Comparison of ENCODE assay signal across 8 cellular contexts in the genomic region with DNA sequence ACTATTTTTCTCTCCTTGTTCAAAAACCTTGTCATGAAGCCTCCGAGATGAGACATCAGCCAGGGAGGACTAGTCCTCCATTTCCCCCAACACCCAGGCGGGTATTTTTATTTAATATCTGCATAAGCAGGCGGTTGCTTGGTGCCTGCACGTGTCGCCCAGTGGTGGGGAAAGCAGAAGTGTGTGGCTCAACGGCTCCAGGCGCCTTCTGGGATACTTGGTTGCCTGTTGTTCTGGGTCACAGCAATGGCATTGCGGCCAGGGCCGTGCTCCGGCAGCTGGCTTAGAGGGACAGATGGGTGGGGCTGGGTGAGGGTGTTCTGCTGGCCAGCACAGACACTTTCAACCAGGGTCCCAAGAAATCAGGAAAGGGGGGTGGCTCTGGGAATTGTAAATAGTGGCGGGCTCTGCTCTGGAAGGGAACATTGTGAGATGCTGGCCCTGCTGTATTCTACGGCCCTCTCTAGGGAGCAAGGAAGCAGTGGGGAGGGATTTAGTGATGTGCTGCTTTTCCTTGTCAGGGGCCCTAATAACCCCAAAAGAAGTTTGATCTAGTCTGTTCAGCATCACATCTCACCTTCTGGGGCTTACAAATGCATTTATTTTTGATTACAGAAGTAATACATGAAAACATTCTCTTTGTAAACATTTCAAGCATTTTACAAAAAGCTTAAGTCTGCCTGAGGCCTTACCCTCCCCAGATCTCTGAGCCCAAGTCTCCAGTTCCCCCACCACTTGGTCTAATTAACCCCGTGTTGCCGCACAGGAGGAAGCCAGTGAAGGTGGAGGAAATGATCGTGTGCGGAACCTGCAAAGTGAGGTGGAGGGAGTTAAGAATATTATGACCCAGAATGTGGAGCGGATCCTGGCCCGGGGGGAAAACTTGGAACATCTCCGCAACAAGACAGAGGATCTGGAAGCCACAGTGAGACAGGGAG. TPM values are rescaled to one million over a fixed set of nuclear protein-coding genes. Genes with fewer than 3 reads are reported as not detected.
DNase-seq lines count a peak whose midpoint lies in the region; ATAC-seq and FAIRE-seq lines count a peak whose summit lies in the region.

No MANE protein-coding gene starts in this region.

- H3K4me3 ChIP-seq in HUES48 (ENCODE audit: low read depth, low read length) (peak overlapping the region; percentile 59), iPS-11a (ENCODE audit: low read depth, low read length) (peak overlapping the region; percentile 31), small intestine (ENCODE audit: low read depth in 1 of 2, low read length in 2 of 2) (peak overlapping the region; percentile 78 to 84)

- H3K9me3 ChIP-seq in HUES48 (ENCODE audit: control insufficient read depth, insufficient read depth, low read length) = no peaks in the 10 kb centered on the region
- H3K9me3 ChIP-seq in small intestine (ENCODE audit: control insufficient read depth, low read depth) = no peaks in the 10 kb centered on the region

- 30 to 41% (median 31%) methylated on average over 19 of the region's 19 CpGs for WGBS in small intestine, 3 donors

- H3K4me1 ChIP-seq in HUES48 (ENCODE audit: control insufficient read depth, insufficient read depth, low read length) (peaks cover 21% of the 10 kb centered on the region), small intestine (ENCODE audit: control insufficient read depth in 2 of 2, insufficient read depth in 1 of 2, low read depth in 1 of 2, low read length in 1 of 2) (peaks cover 2 to 3% of the 10 kb centered on the region in 2 donors)

- H3K9ac ChIP-seq in HUES48 (ENCODE audit: low read depth, low read length) = no peak overlapping the region

- H3K4me3 Mint-ChIP-seq in activated T-helper 17 cell treated with anti-CD3 and anti-CD28 coated beads, Interleukin-2, amount 50 U/mL, for 72 hours = peak overlapping the region; percentile 99

- H3K9me3 Mint-ChIP-seq in activated T-helper 17 cell treated with anti-CD3 and anti-CD28 coated beads, Interleukin-2, amount 50 U/mL, for 72 hours = no peaks in the 10 kb centered on the region

- peaks cover 18% of the 10 kb centered on the region for H3K4me1 Mint-ChIP-seq in activated T-helper 17 cell treated with anti-CD3 and anti-CD28 coated beads, Interleukin-2, amount 50 U/mL, for 72 hours

- H3K27ac Mint-ChIP-seq in activated T-helper 17 cell treated with anti-CD3 and anti-CD28 coated beads, Interleukin-2, amount 50 U/mL, for 72 hours = peak overlapping the region; percentile 97

- DNase-seq in activated CD4-positive, alpha-beta T cell treated with anti-CD3 and anti-CD28 coated beads for 48 hours = peak; percentile 37
- no peak for DNase-seq in activated CD4-positive, alpha-beta T cell treated with anti-CD3 and anti-CD28 coated beads for 1 hour
- peak; percentile 34 for DNase-seq in small intestine
- DNase-seq in HK-2 (ENCODE audit: unreplicated experiment) = no peak
- DNase-seq in NCI-H128 (lab: John Stamatoyannopoulos, UW; ENCODE audit: unreplicated experiment) = no peak

- H3K27ac ChIP-seq in HUES48 (ENCODE audit: low read depth, low read length) (peak overlapping the region; percentile 92), small intestine (ENCODE audit: low read depth in 1 of 2, low read length in 1 of 2) (peak overlapping the region; percentile 80 to 90)

- ATAC-seq in activated T-helper 17 cell treated with anti-CD3 and anti-CD28 coated beads, Interleukin-2, amount 50 U/mL, for 72 hours (replicated peaks) = peak; percentile 41

- H3K36me3 Mint-ChIP-seq in activated T-helper 17 cell treated with anti-CD3 and anti-CD28 coated beads, Interleukin-2, amount 50 U/mL, for 72 hours (ENCODE audit: low read depth) = peaks cover 44% of the 10 kb centered on the region

- H3K27me3 Mint-ChIP-seq in activated T-helper 17 cell treated with anti-CD3 and anti-CD28 coated beads, Interleukin-2, amount 50 U/mL, for 72 hours = no peaks in the 10 kb centered on the region

- H3K36me3 ChIP-seq in HUES48 (ENCODE audit: control insufficient read depth, insufficient read depth, low read length) (no peaks in the 10 kb centered on the region), small intestine (ENCODE audit: control insufficient read depth in 2 of 2, insufficient read depth in 2 of 2, low read length in 2 of 2) (peaks cover 0 to 11% of the 10 kb centered on the region in 2 donors)

- H3K27me3 ChIP-seq in HUES48 (ENCODE audit: control insufficient read depth, insufficient read depth, low read length) (peaks cover 11% of the 10 kb centered on the region), small intestine (ENCODE audit: control insufficient read depth in 2 of 2, insufficient read depth in 2 of 2, low read length in 2 of 2) (no peaks in the 10 kb centered on the region)

- FAIRE-seq in small intestine (lab: Jason Lieb, UNC) = no peak

RNA-seq across cellular contexts. Expression of a gene that starts 1.1 kb away (rescaled TPM):
- total RNA-seq in activated T-helper 17 cell treated with anti-CD3 and anti-CD28 coated beads, Interleukin-2, amount 50 U/mL, for 72 hours = 100 to 1,000 TPM; 103 to 124 TPM
- 1,000 to 10,000 TPM in 1 of 3 donors, 100 to 1,000 TPM in 2; 286 to 1,108 (median 952) TPM for polyA plus RNA-seq in small intestine

RNA-seq across cellular contexts. Expression of a gene that starts 5.7 kb away (rescaled TPM):
- 10 to 100 TPM; 36.8 to 51.2 TPM for total RNA-seq in activated T-helper 17 cell treated with anti-CD3 and anti-CD28 coated beads, Interleukin-2, amount 50 U/mL, for 72 hours
- polyA plus RNA-seq in small intestine = 100 to 1,000 TPM in 1 of 3 donors, 10 to 100 TPM in 2; 80.1 to 110 (median 92.6) TPM

RNA-seq across cellular contexts. Expression of a gene that starts 17.0 kb away (rescaled TPM):
- total RNA-seq in activated T-helper 17 cell treated with anti-CD3 and anti-CD28 coated beads, Interleukin-2, amount 50 U/mL, for 72 hours = 100 to 1,000 TPM; 116 to 156 TPM
- polyA plus RNA-seq in small intestine = 100 to 1,000 TPM; 171 to 234 (median 189) TPM

RNA-seq across cellular contexts. Expression of a gene that starts 17.2 kb away (rescaled TPM):
- 10 to 100 TPM; 21.3 to 21.7 TPM for total RNA-seq in activated T-helper 17 cell treated with anti-CD3 and anti-CD28 coated beads, Interleukin-2, amount 50 U/mL, for 72 hours
- polyA plus RNA-seq in small intestine = 10 to 100 TPM in 1 of 3 donors, 1 to 10 TPM in 2; 9.2 to 23.5 (median 9.4) TPM

RNA-seq across cellular contexts. Expression of a gene that starts 24.0 kb away (rescaled TPM):
- 1 to 10 TPM; 3.3 to 3.7 TPM for total RNA-seq in activated T-helper 17 cell treated with anti-CD3 and anti-CD28 coated beads, Interleukin-2, amount 50 U/mL, for 72 hours
- polyA plus RNA-seq in small intestine = 10 to 100 TPM; 12.5 to 40.0 (median 22.4) TPM

Comparison
In these comparisons a context has a peak if more than half of its experiments do, and no peak if none do; other contexts are left out.
1. DNase-seq: peak in activated CD4-positive, alpha-beta T cell treated with anti-CD3 and anti-CD28 coated beads for 48 hours (single experiment) and small intestine (single experiment); none in activated CD4-positive, alpha-beta T cell treated with anti-CD3 and anti-CD28 coated beads for 1 hour (single experiment), HK-2 (single experiment) and NCI-H128 (single experiment).
2. H3K4me3 ChIP-seq: peak in every context shown above with its lines; median percentile 81 in small intestine; 59 in HUES48; 31 in iPS-11a.